17 cellular contexts compared by ENCODE assay signal in genomic region chr1:235072096-235072495, GRCh38. TPM values are rescaled to one million over a fixed set of nuclear protein-coding genes. Genes with fewer than 3 reads are reported as not detected.
DNase-seq lines count a peak whose midpoint lies in the region; ATAC-seq and TF ChIP-seq lines count a peak whose summit lies in the region.
"Had no signal": no experiment of that assay in that cellular context is flagged by ENCODE, and none has a peak within 500 bp of the region (broad histone marks: within the 10 kb centered on the region; RNA-seq: fewer than 3 reads in every experiment).

No MANE protein-coding gene starts in this region.

- no peaks in the 10 kb centered on the region for H3K27me3 ChIP-seq in heart left ventricle
- no peaks in the 10 kb centered on the region for H3K27me3 ChIP-seq in lower lobe of right lung (ENCODE audit: low read depth)
- no peaks in the 10 kb centered on the region for H3K27me3 ChIP-seq in stomach
- H3K27me3 ChIP-seq in left lung, result no peaks in the 10 kb centered on the region
- H3K27me3 ChIP-seq: BLaER1, uterus had no signal

- peaks cover 15 to 84% (median 70%) of the 10 kb centered on the region in 12 donors for H3K4me1 ChIP-seq in heart left ventricle
- H3K4me1 ChIP-seq in lower lobe of right lung, result peaks cover 83% of the 10 kb centered on the region
- H3K4me1 ChIP-seq in stomach, result peaks cover 58 to 93% (median 71%) of the 10 kb centered on the region in 4 donors
- H3K4me1 ChIP-seq in left lung, result peaks cover 38 to 86% of the 10 kb centered on the region in 2 donors

- DNase-seq in heart left ventricle, result peak in 1 of 5 donors; percentile 46
- no peak for DNase-seq in Right ventricle myocardium inferior (ENCODE audit: missing footprints)
- DNase-seq in activated T-helper 2 cell treated with anti-CD3 and anti-CD28 coated beads, Interferon-gamma antibody, Interleukin-2, Interleukin-4, amounts not matched to agents 10 μg/mL and 5 μg/mL and 100 μg/mL, durations not matched to agents 14 hours and 24 hours and 36 hours (ENCODE audit: low spot score), result no peak
- peak; percentile 22 for DNase-seq in lower lobe of right lung
- no peak for DNase-seq in stomach
- DNase-seq in left lung, result no peak
- DNase-seq in NCI-H2196 treated with DMSO at 0.1 percent for 48 hours (lab: John Stamatoyannopoulos, UW; ENCODE audit: unreplicated experiment), result no peak
- DNase-seq in activated effector memory CD4-positive, alpha-beta T cell treated with Interleukin-2 at 50 U/mL for 16 hours, result no peak
- DNase-seq: activated naive CD4-positive, alpha-beta T cell treated with anti-CD3 and anti-CD28 coated beads, Interleukin-2, amount 10 ng/mL, durations not matched to agents 7 days and 5 days; activated T-cell treated with anti-CD3 and anti-CD28 coated beads, Interleukin-2, amount 50 U/mL, for 24 hours; GM23248; Kasumi-1; NCI-H187; NCI-H69; retina; uterus had no signal

- H3K27me3 Mint-ChIP-seq in activated T-helper 2 cell treated with anti-CD3 and anti-CD28 coated beads, Interferon-gamma antibody, Interleukin-2, Interleukin-4, amounts not matched to agents 10 μg/mL and 5 μg/mL and 100 μg/mL, durations not matched to agents 14 hours and 24 hours and 36 hours (ENCODE audit: low read depth), result no peaks in the 10 kb centered on the region
- H3K27me3 Mint-ChIP-seq: activated T-cell treated with anti-CD3 and anti-CD28 coated beads, Interleukin-2, amount 50 U/mL, for 24 hours had no signal

- no peaks in the 10 kb centered on the region for H3K9me3 Mint-ChIP-seq in activated T-helper 2 cell treated with anti-CD3 and anti-CD28 coated beads, Interferon-gamma antibody, Interleukin-2, Interleukin-4, amounts not matched to agents 10 μg/mL and 5 μg/mL and 100 μg/mL, durations not matched to agents 14 hours and 24 hours and 36 hours
- H3K9me3 Mint-ChIP-seq: activated naive CD4-positive, alpha-beta T cell treated with anti-CD3 and anti-CD28 coated beads, Interleukin-2, amount 10 ng/mL, durations not matched to agents 7 days and 5 days; activated T-cell treated with anti-CD3 and anti-CD28 coated beads, Interleukin-2, amount 50 U/mL, for 24 hours had no signal

- no peak overlapping the region for H3K4me3 Mint-ChIP-seq in activated T-helper 2 cell treated with anti-CD3 and anti-CD28 coated beads, Interferon-gamma antibody, Interleukin-2, Interleukin-4, amounts not matched to agents 10 μg/mL and 5 μg/mL and 100 μg/mL, durations not matched to agents 14 hours and 24 hours and 36 hours (ENCODE audit: low read depth)
- H3K4me3 Mint-ChIP-seq: activated naive CD4-positive, alpha-beta T cell treated with anti-CD3 and anti-CD28 coated beads, Interleukin-2, amount 10 ng/mL, durations not matched to agents 7 days and 5 days; activated T-cell treated with anti-CD3 and anti-CD28 coated beads, Interleukin-2, amount 50 U/mL, for 24 hours had no signal

- TF ChIP-seq POLR2A in heart left ventricle (IDR thresholded peaks at IDR 0.05), result no peak
- no peak for TF ChIP-seq POLR2A in stomach (IDR thresholded peaks at IDR 0.05)

- WGBS in heart left ventricle, 4 donors, result 72 to 94% (median 80%) methylated on average over 6 of the region's 6 CpGs
- 83 to 93% (median 91%) methylated on average over 6 of the region's 6 CpGs for WGBS in stomach, 5 donors

- H3K27ac ChIP-seq in heart left ventricle, result peak overlapping the region in 8 of 12 donors; percentile 8 to 99 (median 94)
- H3K27ac ChIP-seq in lower lobe of right lung, result peak overlapping the region; percentile 84
- H3K27ac ChIP-seq in stomach, result peak overlapping the region; percentile 15 to 97 (median 91)
- H3K27ac ChIP-seq in left lung, result peak overlapping the region in 1 of 2 donors; percentile 92
- H3K27ac ChIP-seq: BLaER1, GM23248, uterus had no signal

- H3K27ac Mint-ChIP-seq in activated T-helper 2 cell treated with anti-CD3 and anti-CD28 coated beads, Interferon-gamma antibody, Interleukin-2, Interleukin-4, amounts not matched to agents 10 μg/mL and 5 μg/mL and 100 μg/mL, durations not matched to agents 14 hours and 24 hours and 36 hours, result peak overlapping the region; percentile 5
- H3K27ac Mint-ChIP-seq: activated naive CD4-positive, alpha-beta T cell treated with anti-CD3 and anti-CD28 coated beads, Interleukin-2, amount 10 ng/mL, durations not matched to agents 7 days and 5 days; activated T-cell treated with anti-CD3 and anti-CD28 coated beads, Interleukin-2, amount 50 U/mL, for 24 hours had no signal

- H3K9me3 ChIP-seq in heart left ventricle (no peaks in the 10 kb centered on the region), lower lobe of right lung (no peaks in the 10 kb centered on the region), stomach (no peaks in the 10 kb centered on the region), left lung (no peaks in the 10 kb centered on the region)
- H3K9me3 ChIP-seq: BLaER1, uterus had no signal

- no peak overlapping the region for H3K4me3 ChIP-seq in heart left ventricle
- H3K4me3 ChIP-seq in lower lobe of right lung, result no peak overlapping the region
- H3K4me3 ChIP-seq in stomach, result no peak overlapping the region
- no peak overlapping the region for H3K4me3 ChIP-seq in left lung
- H3K4me3 ChIP-seq: BLaER1, GM23248, uterus had no signal

- H3K36me3 Mint-ChIP-seq in activated T-helper 2 cell treated with anti-CD3 and anti-CD28 coated beads, Interferon-gamma antibody, Interleukin-2, Interleukin-4, amounts not matched to agents 10 μg/mL and 5 μg/mL and 100 μg/mL, durations not matched to agents 14 hours and 24 hours and 36 hours (ENCODE audit: low read depth), result peaks cover 4% of the 10 kb centered on the region
- H3K36me3 Mint-ChIP-seq: activated naive CD4-positive, alpha-beta T cell treated with anti-CD3 and anti-CD28 coated beads, Interleukin-2, amount 10 ng/mL, durations not matched to agents 7 days and 5 days had no signal

- intact Hi-C loops in heart left ventricle (cut with DNase I) (loop anchor here in 7 of 10 donors (5.0 to 10.0 kb wide), 5 partner anchors 70 to 185 kb away; no protein-coding TSS in a partner anchor), Right ventricle myocardium inferior (cut with DNase I) (no loop called here), lower lobe of right lung (cut with DNase I) (loop anchor here (10.0 kb wide), 1 partner anchor 467 kb away; no protein-coding TSS in a partner anchor), stomach (cut with DNase I; ENCODE audit: low total_unique reads) (no loop called here), left lung (cut with DNase I) (no loop called here)
- intact Hi-C loops in activated T-helper 2 cell treated with anti-CD3 and anti-CD28 coated beads, Interferon-gamma antibody, Interleukin-2, Interleukin-4, amounts not matched to agents 10 μg/mL and 5 μg/mL and 100 μg/mL, durations not matched to agents 14 hours and 24 hours and 36 hours (cut with micrococcal nuclease), result no loop called here

- H3K4me1 Mint-ChIP-seq in activated T-helper 2 cell treated with anti-CD3 and anti-CD28 coated beads, Interferon-gamma antibody, Interleukin-2, Interleukin-4, amounts not matched to agents 10 μg/mL and 5 μg/mL and 100 μg/mL, durations not matched to agents 14 hours and 24 hours and 36 hours (ENCODE audit: low read depth), result peaks cover 49% of the 10 kb centered on the region

- no peak for TF ChIP-seq CTCF in heart left ventricle (IDR thresholded peaks at IDR 0.05)
- no peak for TF ChIP-seq CTCF in lower lobe of right lung (IDR thresholded peaks at IDR 0.05)
- TF ChIP-seq CTCF in stomach (IDR thresholded peaks at IDR 0.05), result no peak
- TF ChIP-seq CTCF in left lung (IDR thresholded peaks at IDR 0.05), result no peak

- TF ChIP-seq EP300 in stomach (IDR thresholded peaks at IDR 0.05), result no peak

- no peak for ATAC-seq in heart left ventricle
- ATAC-seq in Right ventricle myocardium inferior, result no peak
- no peak for ATAC-seq in lower lobe of right lung
- no peak for ATAC-seq in left lung

- H3K36me3 ChIP-seq in heart left ventricle (no peaks in the 10 kb centered on the region), lower lobe of right lung (no peaks in the 10 kb centered on the region), stomach (no peaks in the 10 kb centered on the region), left lung (no peaks in the 10 kb centered on the region)
- H3K36me3 ChIP-seq: BLaER1, uterus had no signal

RNA-seq across cellular contexts. Expression of gene TOMM20, which starts 56.5 kb away (rescaled TPM):
- 100 to 1,000 TPM in 1 of 9 donors, 10 to 100 TPM in 8; 56.7 to 100 (median 83.3) TPM for total RNA-seq in heart left ventricle
- 10 to 100 TPM; 43.0 to 80.9 TPM for polyA plus RNA-seq in heart left ventricle
- 81.9 TPM for total RNA-seq in Right ventricle myocardium inferior
- 105 and 118 TPM in 2 replicates for total RNA-seq in activated T-helper 2 cell treated with anti-CD3 and anti-CD28 coated beads, Interferon-gamma antibody, Interleukin-2, Interleukin-4, amounts not matched to agents 10 μg/mL and 5 μg/mL and 100 μg/mL, durations not matched to agents 14 hours and 24 hours and 36 hours
- 88.4 TPM for total RNA-seq in lower lobe of right lung
- total RNA-seq in stomach, result 100 to 1,000 TPM in 1 of 5 donors, 10 to 100 TPM in 4; 21.4 to 145 (median 51.9) TPM
- polyA plus RNA-seq in stomach, result 100 to 1,000 TPM in 1 of 3 donors, 10 to 100 TPM in 2; 63.4 to 102 (median 72.9) TPM
- total RNA-seq in left lung, result 10 to 100 TPM; 71.6 to 89.4 TPM

Comparison
In these comparisons a context has a peak if more than half of its experiments do, and no peak if none do; other contexts are left out.
1. intact Hi-C loops: an anchor here in heart left ventricle (5.0 to 10.0 kb wide) and lower lobe of right lung (10.0 kb wide); none called in Right ventricle myocardium inferior, activated T-helper 2 cell treated with anti-CD3 and anti-CD28 coated beads, Interferon-gamma antibody, Interleukin-2, Interleukin-4, amounts not matched to agents 10 μg/mL and 5 μg/mL and 100 μg/mL, durations not matched to agents 14 hours and 24 hours and 36 hours, stomach and left lung.